In genomic region chr18:6975084-6975483, GRCh38 we compare ENCODE assay signal across 24 cellular contexts.
DNase-seq lines count a peak whose midpoint lies in the region; ATAC-seq, FAIRE-seq and TF ChIP-seq lines count a peak whose summit lies in the region.
"Had no signal": no experiment of that assay in that cellular context is flagged by ENCODE, and none has a peak within 500 bp of the region (broad histone marks: within the 10 kb centered on the region; RNA-seq: fewer than 3 reads in every experiment).

No MANE protein-coding gene starts in this region.

- ATAC-seq in K562, result 0 out of 3 replicates have a peak, but pooled peaks have one; percentile 29
- ATAC-seq: A549, GM12878 had no signal

- H2BK5ac ChIP-seq in neuronal stem cell (ENCODE audit: low read length), result no peak overlapping the region

- H3K9me1 ChIP-seq in K562 (ENCODE audit: control insufficient read depth, insufficient read depth, low read length), result no peaks in the 10 kb centered on the region

- TF ChIP-seq CTCF in K562 (IDR thresholded peaks at IDR 0.05 in 2 of 3, conservative IDR thresholded peaks at IDR 0.05 in 1 of 3; ENCODE audit: insufficient read depth in 2 of 3, low read depth in 1 of 3, low read length in 3 of 3) (no peak), ovary (IDR thresholded peaks at IDR 0.05) (no peak)

- H2BK120ac ChIP-seq in neuronal stem cell (ENCODE audit: low read depth, low read length), result no peak overlapping the region

- TF ChIP-seq RAD21 in K562 (CRISPR knock-in tag; conservative IDR thresholded peaks at IDR 0.05 in 1 of 2, IDR thresholded peaks at IDR 0.05 in 1 of 2), result no peak

- no peak overlapping the region for H2AK5ac ChIP-seq in neuronal stem cell (ENCODE audit: low read depth, low read length)

- H3K4me2 ChIP-seq in K562 (ENCODE audit: insufficient read depth, low read length) (no peak overlapping the region), neuronal stem cell (ENCODE audit: insufficient read depth, low read length, poor library complexity, severe bottlenecking) (no peak overlapping the region)
- H3K4me2 ChIP-seq: A549; BLaER1 treated with 17β-estradiol and CSF1 and Interleukin-3, amounts not matched to agents 10 nM and 100 nM had no signal

- H3K14ac ChIP-seq in neuronal stem cell (ENCODE audit: low read length), result no peak overlapping the region

- no peak overlapping the region for H2BK15ac ChIP-seq in neuronal stem cell (ENCODE audit: low read length)

- in situ Hi-C loops in K562 (cut with MboI), result no loop called here

- no peak overlapping the region for H3K18ac ChIP-seq in neuronal stem cell (ENCODE audit: low read length)

- WGBS in K562 (ENCODE audit: insufficient coverage, low coverage, missing lambda C conversion rate), result under 1% methylated on average over 6 of the region's 6 CpGs
- WGBS in neuronal stem cell (ENCODE audit: extremely low coverage in 2 of 2, insufficient read length in 2 of 2, insufficient replicate concordance in 1 of 2), 2 donors, result no CpG with 5 or more reads among the region's 6 CpGs
- 93 to 95% (median 93%) methylated on average over 6 of the region's 6 CpGs for WGBS in ovary, 3 donors

- FAIRE-seq in K562 (lab: Jason Lieb, UNC), result no peak
- FAIRE-seq: A549, GM12878, GM19239, H1 had no signal

- no peaks in the 10 kb centered on the region for H3K4me1 ChIP-seq in K562 (replicated peaks in 1 of 2; ENCODE audit: control insufficient read depth in 2 of 2, insufficient read depth in 2 of 2, low read length in 2 of 2)
- no peaks in the 10 kb centered on the region for H3K4me1 ChIP-seq in neuronal stem cell (ENCODE audit: control insufficient read depth in 2 of 2, insufficient read depth in 1 of 2, low read depth in 1 of 2, low read length in 2 of 2)
- no peaks in the 10 kb centered on the region for H3K4me1 ChIP-seq in CD8-positive, alpha-beta memory T cell (ENCODE audit: insufficient read depth, low read length)
- no peaks in the 10 kb centered on the region for H3K4me1 ChIP-seq in ovary (ENCODE audit: insufficient read depth)
- H3K4me1 ChIP-seq: A549, BE2C had no signal

- H3K23ac ChIP-seq in neuronal stem cell (ENCODE audit: low read depth, low read length, poor library complexity), result peak overlapping the region; percentile 73

- no peaks in the 10 kb centered on the region for H3K4me1 Mint-ChIP-seq in CD8-positive, alpha-beta memory T cell
- H3K4me1 Mint-ChIP-seq: CD4-positive, alpha-beta memory T cell had no signal

- BruUV-seq in K562 (replicated peaks; lab: Mats Ljungman, UMichigan), result no TSS peak

- H3K4me3 ChIP-seq in K562 (no peak overlapping the region), neuronal stem cell (ENCODE audit: low read length in 2 of 2) (no peak overlapping the region), ovary (no peak overlapping the region)
- no peak overlapping the region for H3K4me3 ChIP-seq in CD8-positive, alpha-beta memory T cell (ENCODE audit: low read length)
- H3K4me3 ChIP-seq: A549; BLaER1 treated with 17β-estradiol and CSF1 and Interleukin-3, amounts not matched to agents 10 nM and 100 nM; GM12878; GM23248 had no signal

- H3K9me3 ChIP-seq in K562 (replicated peaks; ENCODE audit: control insufficient read depth, insufficient read depth, low read depth, low read length) (no peaks in the 10 kb centered on the region), neuronal stem cell (replicated peaks in 1 of 2; ENCODE audit: control insufficient read depth in 2 of 2, insufficient read depth in 1 of 2, low read depth in 1 of 2, low read length in 2 of 2) (no peaks in the 10 kb centered on the region), ovary (no peaks in the 10 kb centered on the region)
- H3K9me3 ChIP-seq in CD8-positive, alpha-beta memory T cell (ENCODE audit: low read length), result no peaks in the 10 kb centered on the region
- H3K9me3 ChIP-seq: A549; BE2C; BLaER1 treated with 17β-estradiol and CSF1 and Interleukin-3, amounts not matched to agents 10 nM and 100 nM had no signal

- POLR2A ChIA-PET in K562 (lab: Yijun Ruan, JAX), result no interaction called here
- POLR2A ChIA-PET in CD8-positive, alpha-beta memory T cell (lab: Charles Lee), result no interaction called here

- DNase-seq in Daoy (ENCODE audit: low read depth) (peak; percentile 2), M059J (ENCODE audit: low read depth) (peak; percentile 77), K562 (ENCODE audit: extremely low read depth in 1 of 4, low spot score in 3 of 4) (no peak), neuronal stem cell (ENCODE audit: low spot score) (no peak), KG1 (lab: John Stamatoyannopoulos, UW) (no peak), ovary (no peak), COLO829 (ENCODE audit: low spot score) (no peak)
- no peak for DNase-seq in CD8-positive, alpha-beta memory T cell
- DNase-seq: 8988T; ACHN; AML-193; BE2C; CD4-positive, alpha-beta memory T cell; DND-41; EL; GDM1; GM23248; H7; HCEC 1CT had no signal

- H3K27ac ChIP-seq in K562 (ENCODE audit: extremely low read depth, low read depth, low read length), result no peak overlapping the region
- no peak overlapping the region for H3K27ac ChIP-seq in neuronal stem cell (replicated peaks; ENCODE audit: low read length)
- no peak overlapping the region for H3K27ac ChIP-seq in CD8-positive, alpha-beta memory T cell (ENCODE audit: low read depth, low read length)
- no peak overlapping the region for H3K27ac ChIP-seq in ovary
- H3K27ac ChIP-seq: A549; BLaER1 treated with 17β-estradiol and CSF1 and Interleukin-3, amounts not matched to agents 10 nM and 100 nM; GM23248 had no signal

- H3K4ac ChIP-seq in neuronal stem cell (ENCODE audit: low read length), result no peak overlapping the region

- no peak overlapping the region for H3K27ac Mint-ChIP-seq in CD8-positive, alpha-beta memory T cell

- TF ChIP-seq EP300 in K562 (IDR thresholded peaks at IDR 0.05; ENCODE audit: low read length), result no peak
- no peak for TF ChIP-seq EP300 in ovary (IDR thresholded peaks at IDR 0.05)

- H3K9me3 Mint-ChIP-seq in CD8-positive, alpha-beta memory T cell, result peaks cover 0 to 7% (median 0%) of the 10 kb centered on the region in 5 donors

- no peaks in the 10 kb centered on the region for H4K20me1 ChIP-seq in K562 (replicated peaks; ENCODE audit: control insufficient read depth, insufficient read depth, low read length)
- H4K20me1 ChIP-seq: BLaER1 treated with 17β-estradiol and CSF1 and Interleukin-3, amounts not matched to agents 10 nM and 100 nM had no signal

- CTCF ChIA-PET in K562 (lab: Yijun Ruan, JAX; ENCODE audit: low intra/inter-chr PET ratio), result no interaction called here
- CTCF ChIA-PET in CD8-positive, alpha-beta memory T cell (lab: Charles Lee), result no interaction called here

- peak overlapping the region; percentile 72 for H4K8ac ChIP-seq in neuronal stem cell (ENCODE audit: low read depth, low read length)

- no peaks in the 10 kb centered on the region for H3K79me1 ChIP-seq in neuronal stem cell (ENCODE audit: low read depth, low read length)

- no peak overlapping the region for H2AFZ ChIP-seq in K562 (ENCODE audit: low read depth, low read length)
- no peak overlapping the region for H2AFZ ChIP-seq in neuronal stem cell (ENCODE audit: low read length)
- H2AFZ ChIP-seq: GM23248 had no signal

- no peak overlapping the region for H3K4me3 Mint-ChIP-seq in CD8-positive, alpha-beta memory T cell
- H3K4me3 Mint-ChIP-seq: CD4-positive, alpha-beta memory T cell had no signal

- H4K91ac ChIP-seq in neuronal stem cell (ENCODE audit: low read depth, low read length, poor library complexity), result no peak overlapping the region

- TF ChIP-seq POLR2A in K562 (conservative IDR thresholded peaks at IDR 0.05), result no peak
- TF ChIP-seq POLR2A in ovary (IDR thresholded peaks at IDR 0.05), result no peak

- no peaks in the 10 kb centered on the region for H3K79me2 ChIP-seq in K562 (ENCODE audit: control insufficient read depth, insufficient read depth, low read length)

- H3K27me3 ChIP-seq in K562 (ENCODE audit: control insufficient read depth in 2 of 2, insufficient read depth in 2 of 2, low read length in 2 of 2) (peaks cover 8 to 28% of the 10 kb centered on the region in 2 experiments; a peak in 4 of 5 replicates), neuronal stem cell (ENCODE audit: control insufficient read depth in 3 of 3, insufficient read depth in 3 of 3, low read depth in 1 of 3, low read length in 3 of 3) (no peaks in the 10 kb centered on the region), ovary (no peaks in the 10 kb centered on the region)
- no peaks in the 10 kb centered on the region for H3K27me3 ChIP-seq in CD8-positive, alpha-beta memory T cell (ENCODE audit: insufficient read depth, low read length, poor library complexity, severe bottlenecking)
- H3K27me3 ChIP-seq: BE2C; BLaER1 treated with 17β-estradiol and CSF1 and Interleukin-3, amounts not matched to agents 10 nM and 100 nM had no signal

- H3K36me3 Mint-ChIP-seq in CD8-positive, alpha-beta memory T cell, result no peaks in the 10 kb centered on the region
- H3K36me3 Mint-ChIP-seq: CD4-positive, alpha-beta memory T cell had no signal

- H2BK12ac ChIP-seq in neuronal stem cell (ENCODE audit: low read length), result no peak overlapping the region

- intact Hi-C loops in K562 (cut with micrococcal nuclease) (no loop called here), ovary (cut with DNase I) (no loop called here)

- H3K36me3 ChIP-seq in K562 (ENCODE audit: control insufficient read depth, insufficient read depth, low read length) (no peaks in the 10 kb centered on the region), neuronal stem cell (replicated peaks in 1 of 2; ENCODE audit: control insufficient read depth in 2 of 2, insufficient read depth in 2 of 2, low read length in 2 of 2) (peaks cover 41 to 96% of the 10 kb centered on the region in 2 donors), ovary (no peaks in the 10 kb centered on the region)
- no peaks in the 10 kb centered on the region for H3K36me3 ChIP-seq in CD8-positive, alpha-beta memory T cell (ENCODE audit: insufficient read depth, low read length)
- H3K36me3 ChIP-seq: BE2C; BLaER1 treated with 17β-estradiol and CSF1 and Interleukin-3, amounts not matched to agents 10 nM and 100 nM had no signal

- H3K27me3 Mint-ChIP-seq in CD8-positive, alpha-beta memory T cell, result no peaks in the 10 kb centered on the region
- H3K27me3 Mint-ChIP-seq: CD4-positive, alpha-beta memory T cell had no signal

- no peak overlapping the region for H3K9ac ChIP-seq in K562 (ENCODE audit: insufficient read depth in 1 of 2, low read depth in 2 of 2, low read length in 2 of 2)
- H3K9ac ChIP-seq in neuronal stem cell (ENCODE audit: low read depth, low read length, poor library complexity), result no peak overlapping the region
- H3K9ac ChIP-seq: BLaER1 treated with 17β-estradiol and CSF1 and Interleukin-3, amounts not matched to agents 10 nM and 100 nM; GM23248 had no signal

TF ChIP-seq in K562, 482 proteins besides CTCF, POLR2A, EP300 and RAD21 (continues in another document):
- TF ChIP-seq PTRF (tag; IDR thresholded peaks at IDR 0.05), result no peak
- no peak for TF ChIP-seq CHD4 (IDR thresholded peaks at IDR 0.05; ENCODE audit: insufficient read depth, insufficient replicate concordance, low read depth, low read length, poor library complexity, severe bottlenecking)
- no peak for TF ChIP-seq MAZ (CRISPR knock-in tag; conservative IDR thresholded peaks at IDR 0.05 in 1 of 2, IDR thresholded peaks at IDR 0.05 in 1 of 2)
- TF ChIP-seq PHF8 (IDR thresholded peaks at IDR 0.05; ENCODE audit: borderline replicate concordance, low read length), result no peak
- no peak for TF ChIP-seq CHD1 (IDR thresholded peaks at IDR 0.05; ENCODE audit: low read length)

Comparison
In these comparisons a context has a peak if more than half of its experiments do, and no peak if none do; other contexts are left out.
1. DNase-seq: peak in Daoy (single experiment) and M059J (single experiment); none in K562 (0 of 4), neuronal stem cell (single experiment), CD8-positive, alpha-beta memory T cell (0 of 5), KG1 (single experiment), ovary (0 of 5) and COLO829 (single experiment).